In genomic region chr4:118034061-118034785, GRCh38 we compare ENCODE assay signal across 8 cellular contexts. TPM values are rescaled to one million over a fixed set of nuclear protein-coding genes. Genes with fewer than 3 reads are reported as not detected.
A peak's percentile ranks its signal among the peaks of the same experiment; 100 is the strongest.
DNase-seq lines count a peak whose midpoint lies in the region; ATAC-seq and TF ChIP-seq lines count a peak whose summit lies in the region.

TSS of gene NDST3 (plus strand) at chr4:118034486. CDS start at chr4:118053911, 19,425 bp downstream.

- no peak for ATAC-seq in CD4-positive, alpha-beta T cell (ENCODE audit: poor library complexity)
- ATAC-seq in GM18868 (IDR thresholded peaks at IDR 0.05; ENCODE audit: unreplicated experiment), result peak; percentile 67
- ATAC-seq in stimulated activated naive B cell treated with anti-CD40 and anti-IgM and Interleukin-4, amounts not matched to agents 10 μg/mL and 1 μg/mL and 100 μg/mL, for 72 hours (replicated peaks), result peak; percentile 84 to 85

- H3K9me3 ChIP-seq in CD4-positive, alpha-beta T cell (ENCODE audit: control insufficient read depth, low read length), result no peaks in the 10 kb centered on the region

- peaks cover 28% of the 10 kb centered on the region for H3K27me3 ChIP-seq in CD4-positive, alpha-beta T cell (ENCODE audit: control insufficient read depth, insufficient read depth, low read length)
- peaks cover 14% of the 10 kb centered on the region for H3K27me3 ChIP-seq in brain microvascular endothelial cell (replicated peaks)

- no peak within 1 kb of the TSS for H3K27ac Mint-ChIP-seq in CD4-positive, alpha-beta T cell
- no peak within 1 kb of the TSS for H3K27ac Mint-ChIP-seq in stimulated activated naive B cell treated with anti-CD40 and anti-IgM and Interleukin-4, amounts not matched to agents 10 μg/mL and 1 μg/mL and 100 μg/mL, for 72 hours

- no peak for TF ChIP-seq CTCF in CD4-positive, alpha-beta T cell (IDR thresholded peaks at IDR 0.05)
- peak; percentile 71 for TF ChIP-seq CTCF in brain microvascular endothelial cell (IDR thresholded peaks at IDR 0.05; ENCODE audit: low read depth, low read length, missing control alignments)

- POLR2A ChIA-PET in CD4-positive, alpha-beta T cell (lab: Charles Lee), result no interaction called here

- peaks cover 40% of the 10 kb centered on the region for H3K27me3 Mint-ChIP-seq in CD4-positive, alpha-beta T cell
- peaks cover 23 to 37% of the 10 kb centered on the region in 2 donors for H3K27me3 Mint-ChIP-seq in stimulated activated naive B cell treated with anti-CD40 and anti-IgM and Interleukin-4, amounts not matched to agents 10 μg/mL and 1 μg/mL and 100 μg/mL, for 72 hours

- H3K36me3 ChIP-seq in brain microvascular endothelial cell (replicated peaks), result no peaks in the 10 kb centered on the region

- in situ Hi-C loops in brain microvascular endothelial cell (cut with HindIII; ENCODE audit: low pct_ligation_motif_present, low sequenced_read_pairs), result no loop called here

- DNase-seq in CD4-positive, alpha-beta T cell, result no peak
- DNase-seq in HS-5 (ENCODE audit: low read depth) (peak; percentile 41), NOMO-1 treated with dmso at 0.1 percent for 144 hours (lab: John Stamatoyannopoulos, UW; ENCODE audit: unreplicated experiment) (peak; percentile 10), brain microvascular endothelial cell (peak; percentile 34), iPS-NIHi7 (ENCODE audit: extremely low spot score) (peak; percentile 73)
- peak; percentile 6 for DNase-seq in stimulated activated naive B cell treated with anti-CD40 and anti-IgM and Interleukin-4, amounts not matched to agents 10 μg/mL and 1 μg/mL and 100 μg/mL, for 72 hours
- DNase-seq in stimulated activated naive CD4-positive, alpha-beta T cell treated with Interleukin-2 at 50 U/mL for 16 hours (lab: John Stamatoyannopoulos, UW), result no peak

- peak within 1 kb of the TSS; percentile 71 for H3K4me3 Mint-ChIP-seq in CD4-positive, alpha-beta T cell
- peak within 1 kb of the TSS; percentile 14 to 44 for H3K4me3 Mint-ChIP-seq in stimulated activated naive B cell treated with anti-CD40 and anti-IgM and Interleukin-4, amounts not matched to agents 10 μg/mL and 1 μg/mL and 100 μg/mL, for 72 hours

- CTCF ChIA-PET in CD4-positive, alpha-beta T cell (lab: Charles Lee), result no interaction called here

- no peaks in the 10 kb centered on the region for H3K9me3 Mint-ChIP-seq in CD4-positive, alpha-beta T cell
- no peaks in the 10 kb centered on the region for H3K9me3 Mint-ChIP-seq in stimulated activated naive B cell treated with anti-CD40 and anti-IgM and Interleukin-4, amounts not matched to agents 10 μg/mL and 1 μg/mL and 100 μg/mL, for 72 hours

- intact Hi-C loops in CD4-positive, alpha-beta T cell (cut with DNase I, micrococcal nuclease), result no loop called here

- no peak within 1 kb of the TSS for H3K27ac ChIP-seq in CD4-positive, alpha-beta T cell (ENCODE audit: low read depth, low read length)
- H3K27ac ChIP-seq in brain microvascular endothelial cell, result no peak within 1 kb of the TSS

- peak within 1 kb of the TSS; percentile 65 for H3K4me3 ChIP-seq in brain microvascular endothelial cell (ENCODE audit: low read depth, low read length)

- peaks cover 12% of the 10 kb centered on the region for H3K4me1 Mint-ChIP-seq in CD4-positive, alpha-beta T cell (ENCODE audit: low read depth)
- H3K4me1 Mint-ChIP-seq in stimulated activated naive B cell treated with anti-CD40 and anti-IgM and Interleukin-4, amounts not matched to agents 10 μg/mL and 1 μg/mL and 100 μg/mL, for 72 hours, result peaks cover 3 to 6% of the 10 kb centered on the region in 2 donors

- H3K36me3 Mint-ChIP-seq in CD4-positive, alpha-beta T cell (ENCODE audit: low read depth), result no peaks in the 10 kb centered on the region
- no peaks in the 10 kb centered on the region for H3K36me3 Mint-ChIP-seq in stimulated activated naive B cell treated with anti-CD40 and anti-IgM and Interleukin-4, amounts not matched to agents 10 μg/mL and 1 μg/mL and 100 μg/mL, for 72 hours

RNA-seq across cellular contexts. Expression of gene NDST3, which starts in this region (rescaled TPM):
- not detected for total RNA-seq in CD4-positive, alpha-beta T cell

Comparison
In these comparisons a context has a peak if more than half of its experiments do, and no peak if none do; other contexts are left out.
1. DNase-seq: peak in HS-5 (single experiment), NOMO-1 treated with dmso at 0.1 percent for 144 hours (single experiment), brain microvascular endothelial cell (single experiment), iPS-NIHi7 (single experiment) and stimulated activated naive B cell treated with anti-CD40 and anti-IgM and Interleukin-4, amounts not matched to agents 10 μg/mL and 1 μg/mL and 100 μg/mL, for 72 hours (single experiment); none in CD4-positive, alpha-beta T cell (0 of 10) and stimulated activated naive CD4-positive, alpha-beta T cell treated with Interleukin-2 at 50 U/mL for 16 hours (single experiment).